16 cellular contexts compared by ENCODE assay signal in genomic region chr2:70091364-70091763, GRCh38. TPM values are rescaled to one million over a fixed set of nuclear protein-coding genes. Genes with fewer than 3 reads are reported as not detected.
DNase-seq lines count a peak whose midpoint lies in the region; ATAC-seq and TF ChIP-seq lines count a peak whose summit lies in the region.
"Had no signal": no experiment of that assay in that cellular context is flagged by ENCODE, and none has a peak within 500 bp of the region (broad histone marks: within the 10 kb centered on the region; RNA-seq: fewer than 3 reads in every experiment).

No MANE protein-coding gene starts in this region.

- intact Hi-C loops in activated CD4-positive, alpha-beta T cell treated with anti-CD3 and anti-CD28 coated beads for 36 hours (cut with DNase I, micrococcal nuclease), result no loop called here
- intact Hi-C loops in dorsolateral prefrontal cortex (cut with DNase I), result no loop called here

- H3K4me1 Mint-ChIP-seq in activated CD4-positive, alpha-beta T cell treated with anti-CD3 and anti-CD28 coated beads for 36 hours, result peaks cover 48% of the 10 kb centered on the region
- peaks cover 58% of the 10 kb centered on the region for H3K4me1 Mint-ChIP-seq in stimulated activated effector memory CD8-positive, alpha-beta T cell treated with anti-CD3 and anti-CD28 coated beads, Interleukin-12 subunit alpha, Interleukin-12 subunit beta, amount 100 ng/mL, for 72 hours

- TF ChIP-seq CTCF in RWPE1 (conservative IDR thresholded peaks at IDR 0.05; ENCODE audit: low read depth) (no peak), dorsolateral prefrontal cortex (IDR thresholded peaks at IDR 0.05 in 54 of 56, conservative IDR thresholded peaks at IDR 0.05 in 2 of 56; ENCODE audit: low read depth in 1 of 56, partially characterized antibody in 56 of 56) (no peak)

- peaks cover 43% of the 10 kb centered on the region for H3K36me3 Mint-ChIP-seq in activated CD4-positive, alpha-beta T cell treated with anti-CD3 and anti-CD28 coated beads for 36 hours (ENCODE audit: low read depth)
- H3K36me3 Mint-ChIP-seq in stimulated activated effector memory CD8-positive, alpha-beta T cell treated with anti-CD3 and anti-CD28 coated beads, Interleukin-12 subunit alpha, Interleukin-12 subunit beta, amount 100 ng/mL, for 72 hours, result peaks cover 40% of the 10 kb centered on the region

- H3K27me3 Mint-ChIP-seq in activated CD4-positive, alpha-beta T cell treated with anti-CD3 and anti-CD28 coated beads for 36 hours, result no peaks in the 10 kb centered on the region

- H3K4me3 Mint-ChIP-seq in activated CD4-positive, alpha-beta T cell treated with anti-CD3 and anti-CD28 coated beads for 36 hours, result peak overlapping the region; percentile 47
- peak overlapping the region; percentile 93 for H3K4me3 Mint-ChIP-seq in stimulated activated effector memory CD8-positive, alpha-beta T cell treated with anti-CD3 and anti-CD28 coated beads, Interleukin-12 subunit alpha, Interleukin-12 subunit beta, amount 100 ng/mL, for 72 hours

- CTCF ChIA-PET in activated CD4-positive, alpha-beta T cell treated with anti-CD3 and anti-CD28 coated beads for 36 hours (lab: Charles Lee), result interaction anchor here (0.6 to 2.0 kb wide), 10 partner anchors 13 to 186 kb away, joined by 3 to 9 read pairs (median 4); no protein-coding TSS in a partner anchor
- CTCF ChIA-PET in RWPE1 (lab: Yijun Ruan, JAX), result no interaction called here

- H3K27ac Mint-ChIP-seq in activated CD4-positive, alpha-beta T cell treated with anti-CD3 and anti-CD28 coated beads for 36 hours, result peak overlapping the region; percentile 89
- H3K27ac Mint-ChIP-seq in stimulated activated effector memory CD8-positive, alpha-beta T cell treated with anti-CD3 and anti-CD28 coated beads, Interleukin-12 subunit alpha, Interleukin-12 subunit beta, amount 100 ng/mL, for 72 hours, result peak overlapping the region; percentile 100
- H3K27ac Mint-ChIP-seq: neural progenitor cell had no signal

- DNase-seq in activated CD4-positive, alpha-beta T cell treated with anti-CD3 and anti-CD28 coated beads for 36 hours, result no peak
- DNase-seq in activated CD4-positive, alpha-beta T cell treated with anti-CD3 and anti-CD28 coated beads, Interleukin-2, amount 50 U/mL, for 48 hours, result no peak
- no peak for DNase-seq in RWPE1 (ENCODE audit: low spot score)
- no peak for DNase-seq in dorsolateral prefrontal cortex
- no peak for DNase-seq in stimulated activated effector memory CD8-positive, alpha-beta T cell treated with anti-CD3 and anti-CD28 coated beads, Interleukin-12 subunit alpha, Interleukin-12 subunit beta, amount 100 ng/mL, for 72 hours (ENCODE audit: low spot score in 2 of 2)
- DNase-seq in stimulated activated naive CD4-positive, alpha-beta T cell (lab: John Stamatoyannopoulos, UW), result no peak
- no peak for DNase-seq in pons (ENCODE audit: low spot score)
- DNase-seq in 8988T, result no peak
- DNase-seq: DMS53; foreskin fibroblast; kidney; NCI-H2029; stimulated activated CD4-positive, alpha-beta T cell treated with anti-CD3 and anti-CD28 coated beads, Interleukin-15, amount 100 ng/mL, for 24 hours had no signal

- POLR2A ChIA-PET in activated CD4-positive, alpha-beta T cell treated with anti-CD3 and anti-CD28 coated beads for 36 hours (lab: Charles Lee), result interaction anchor here (1.0 to 1.9 kb wide), 5 partner anchors 13 to 178 kb away, joined by 3 to 6 read pairs (median 4); partner anchors contain the start of gene MXD1
- POLR2A ChIA-PET in RWPE1 (lab: Yijun Ruan, JAX; ENCODE audit: low non-redundant PET), result no interaction called here

- H3K4me3 ChIP-seq in dorsolateral prefrontal cortex, result no peak overlapping the region
- H3K4me3 ChIP-seq: A549, coronary artery, neural progenitor cell had no signal

- H3K27ac ChIP-seq in RWPE1, result 0 out of 2 replicates have a peak overlapping the region, but pooled peaks have one; percentile 34
- H3K27ac ChIP-seq in dorsolateral prefrontal cortex, result peak overlapping the region in 39 of 59 donors; percentile 3 to 100 (median 100)
- H3K27ac ChIP-seq: A549, neural progenitor cell had no signal

- H3K9me3 Mint-ChIP-seq in activated CD4-positive, alpha-beta T cell treated with anti-CD3 and anti-CD28 coated beads for 36 hours (ENCODE audit: low read depth), result no peaks in the 10 kb centered on the region
- H3K9me3 Mint-ChIP-seq in stimulated activated effector memory CD8-positive, alpha-beta T cell treated with anti-CD3 and anti-CD28 coated beads, Interleukin-12 subunit alpha, Interleukin-12 subunit beta, amount 100 ng/mL, for 72 hours, result no peaks in the 10 kb centered on the region
- H3K9me3 Mint-ChIP-seq: neural progenitor cell had no signal

- no peaks in the 10 kb centered on the region for H3K27me3 ChIP-seq in dorsolateral prefrontal cortex
- H3K27me3 ChIP-seq: neural progenitor cell had no signal

- ATAC-seq in activated CD4-positive, alpha-beta T cell treated with anti-CD3 and anti-CD28 coated beads for 36 hours, result no peak
- no peak for ATAC-seq in stimulated activated effector memory CD8-positive, alpha-beta T cell treated with anti-CD3 and anti-CD28 coated beads, Interleukin-12 subunit alpha, Interleukin-12 subunit beta, amount 100 ng/mL, for 72 hours
- ATAC-seq: A549 had no signal

RNA-seq across cellular contexts. Expression of gene PCBP1, which starts 4.1 kb away (rescaled TPM):
- 100 to 1,000 TPM; 417 to 450 TPM for total RNA-seq in activated CD4-positive, alpha-beta T cell treated with anti-CD3 and anti-CD28 coated beads for 36 hours
- 100 to 1,000 TPM; 118 to 237 (median 174) TPM for total RNA-seq in dorsolateral prefrontal cortex
